In genomic region chr9:91946196-91946595, GRCh38 we compare ENCODE assay signal across 28 cellular contexts. TPM values are rescaled to one million over a fixed set of nuclear protein-coding genes. Genes with fewer than 3 reads are reported as not detected.
DNase-seq lines count a peak whose midpoint lies in the region; ATAC-seq, FAIRE-seq and TF ChIP-seq lines count a peak whose summit lies in the region.
"Had no signal": no experiment of that assay in that cellular context is flagged by ENCODE, and none has a peak within 500 bp of the region (broad histone marks: within the 10 kb centered on the region; RNA-seq: fewer than 3 reads in every experiment).

No MANE protein-coding gene starts in this region.

- no peak for DNase-seq in GM23338 (ENCODE audit: low spot score)
- peak in 2 of 4 experiments; percentile 38 to 55 for DNase-seq in K562 (ENCODE audit: extremely low read depth in 1 of 4, low spot score in 3 of 4)
- peak; percentile 29 for DNase-seq in islet precursor cell
- DNase-seq in spleen, result no peak
- no peak for DNase-seq in mucosa of descending colon
- DNase-seq in upper lobe of right lung, result no peak
- DNase-seq in NAMALWA (ENCODE audit: low spot score), result no peak
- DNase-seq: activated CD4-positive, alpha-beta T cell treated with anti-CD3 and anti-CD28 coated beads, Interleukin-2, amount 50 U/mL, for 4 hours; activated gamma-delta T cell; CD4-positive, CD25-positive, alpha-beta regulatory T cell; dermis blood vessel endothelial cell; DMS53; gastrocnemius medialis; NCI-H2081 treated with DMSO at 0.1 percent for 48 hours; NCI-H510A; stimulated activated CD4-positive, alpha-beta T cell treated with anti-CD3 and anti-CD28 coated beads, Interleukin-12 subunit alpha, Interleukin-12 subunit beta, amount 100 ng/mL, for 4 hours; stimulated activated CD8-positive, alpha-beta memory T cell treated with anti-CD3 and anti-CD28 coated beads, Interleukin-4, amount 100 ng/mL, for 48 hours; substantia nigra had no signal

- no peaks in the 10 kb centered on the region for H3K9me3 Mint-ChIP-seq in GM23338
- H3K9me3 Mint-ChIP-seq: natural killer cell treated with Interleukin-12 subunit alpha and Interleukin-12 subunit beta and Interleukin-15 and Interleukin-18, amount 100 ng/mL, for 72 hours; T-helper 1 cell treated with Interleukin-12 subunit alpha and Interleukin-12 subunit beta and Interleukin-4 antibody, amounts not matched to agents 30 μg/mL and 1 μg/mL, for 36 hours had no signal

- no peaks in the 10 kb centered on the region for H3K36me3 Mint-ChIP-seq in GM23338 (ENCODE audit: low read depth)
- H3K36me3 Mint-ChIP-seq: CD4-positive, CD25-positive, alpha-beta regulatory T cell; memory B cell; natural killer cell treated with Interleukin-12 subunit alpha and Interleukin-12 subunit beta and Interleukin-15 and Interleukin-18, amount 100 ng/mL, for 72 hours had no signal

- H3K27me3 ChIP-seq in GM23338 (ENCODE audit: insufficient read depth) (peaks cover 42% of the 10 kb centered on the region), K562 (ENCODE audit: control insufficient read depth in 2 of 2, insufficient read depth in 2 of 2, low read length in 2 of 2) (no peaks in the 10 kb centered on the region), spleen (replicated peaks in 1 of 7) (peaks cover 3 to 86% (median 41%) of the 10 kb centered on the region in 7 donors), upper lobe of right lung (peaks cover 57% of the 10 kb centered on the region)

- no peak for TF ChIP-seq RAD21 in K562 (CRISPR knock-in tag; conservative IDR thresholded peaks at IDR 0.05 in 1 of 2, IDR thresholded peaks at IDR 0.05 in 1 of 2)

- no peak for TF ChIP-seq EP300 in K562 (IDR thresholded peaks at IDR 0.05; ENCODE audit: low read length)

- peaks cover 31% of the 10 kb centered on the region for H3K27me3 Mint-ChIP-seq in GM23338 (ENCODE audit: insufficient read depth, low read depth, poor library complexity)

- H3K4me1 ChIP-seq in GM23338 (ENCODE audit: insufficient read depth) (peaks cover 40% of the 10 kb centered on the region), K562 (replicated peaks in 1 of 2; ENCODE audit: control insufficient read depth in 2 of 2, insufficient read depth in 2 of 2, low read length in 2 of 2) (peaks cover 33% of the 10 kb centered on the region in 2 experiments; a peak in 4 of 5 replicates), spleen (peaks cover 7 to 31% (median 25%) of the 10 kb centered on the region in 6 donors), mucosa of descending colon (ENCODE audit: low read depth) (peaks cover 40% of the 10 kb centered on the region), upper lobe of right lung (peaks cover 14% of the 10 kb centered on the region)

- BruUV-seq in K562 (replicated peaks; lab: Mats Ljungman, UMichigan), result no TSS peak

- 6% methylated on average over 5 of the region's 5 CpGs for WGBS in K562 (ENCODE audit: insufficient coverage, low coverage, missing lambda C conversion rate)
- 61 to 79% (median 67%) methylated on average over 5 of the region's 5 CpGs for WGBS in spleen, 5 donors

- TF ChIP-seq POLR2A in K562 (conservative IDR thresholded peaks at IDR 0.05), result no peak
- TF ChIP-seq POLR2A in spleen (IDR thresholded peaks at IDR 0.05), result no peak

- H3K27ac Mint-ChIP-seq in GM23338, result no peak overlapping the region
- H3K27ac Mint-ChIP-seq: memory B cell; natural killer cell treated with Interleukin-12 subunit alpha and Interleukin-12 subunit beta and Interleukin-15 and Interleukin-18, amount 100 ng/mL, for 72 hours; T-helper 1 cell treated with Interleukin-12 subunit alpha and Interleukin-12 subunit beta and Interleukin-4 antibody, amounts not matched to agents 30 μg/mL and 1 μg/mL, for 36 hours had no signal

- intact Hi-C loops in K562 (cut with micrococcal nuclease), result loop anchor here (5.0 kb wide), 1 partner anchor 144 kb away; no protein-coding TSS in a partner anchor
- intact Hi-C loops in spleen (cut with DNase I; ENCODE audit: low total_unique reads), result no loop called here
- intact Hi-C loops in mucosa of descending colon (cut with DNase I, micrococcal nuclease), result no loop called here
- intact Hi-C loops in upper lobe of right lung (cut with DNase I), result no loop called here

- no peaks in the 10 kb centered on the region for H3K36me3 ChIP-seq in GM23338 (ENCODE audit: insufficient read depth)
- H3K36me3 ChIP-seq in K562 (ENCODE audit: control insufficient read depth, insufficient read depth, low read length), result no peaks in the 10 kb centered on the region; the same call in 2 of the 3 replicates
- no peaks in the 10 kb centered on the region for H3K36me3 ChIP-seq in spleen
- H3K36me3 ChIP-seq in mucosa of descending colon (ENCODE audit: low read depth), result no peaks in the 10 kb centered on the region
- H3K36me3 ChIP-seq in upper lobe of right lung, result no peaks in the 10 kb centered on the region
- H3K36me3 ChIP-seq: adrenal gland, gastrocnemius medialis, SJSA1 had no signal

- POLR2A ChIA-PET in K562 (lab: Yijun Ruan, JAX), result interaction anchor here (0.5 to 3.1 kb wide), 7 partner anchors 10 to 165 kb away, joined by 3 to 27 read pairs (median 4); no protein-coding TSS in a partner anchor

- H3K4me2 ChIP-seq in GM23338, result peak overlapping the region; percentile 64; the same call in 1 of the 2 replicates
- H3K4me2 ChIP-seq in K562 (ENCODE audit: insufficient read depth, low read length), result peak overlapping the region; percentile 77
- H3K4me2 ChIP-seq: KMS-11 had no signal

- peaks cover 36% of the 10 kb centered on the region for H3K4me1 Mint-ChIP-seq in GM23338

- H3K27ac ChIP-seq in GM23338 (ENCODE audit: low read depth), result no peak overlapping the region
- peak overlapping the region; percentile 79 for H3K27ac ChIP-seq in K562 (ENCODE audit: extremely low read depth, low read depth, low read length)
- peak overlapping the region in 6 of 8 donors; percentile 22 to 73 (median 46) for H3K27ac ChIP-seq in spleen
- no peak overlapping the region for H3K27ac ChIP-seq in upper lobe of right lung
- H3K27ac ChIP-seq: gastrocnemius medialis, KMS-11, SJSA1 had no signal

- H3K4me3 ChIP-seq in GM23338 (no peak overlapping the region), K562 (peak overlapping the region; percentile 23), spleen (no peak overlapping the region), mucosa of descending colon (no peak overlapping the region), upper lobe of right lung (no peak overlapping the region)
- H3K4me3 ChIP-seq: gastrocnemius medialis, SJSA1 had no signal

- no peaks in the 10 kb centered on the region for H3K9me1 ChIP-seq in K562 (ENCODE audit: control insufficient read depth, insufficient read depth, low read length)

- no peak overlapping the region for H3K4me3 Mint-ChIP-seq in GM23338
- H3K4me3 Mint-ChIP-seq: CD4-positive, CD25-positive, alpha-beta regulatory T cell; memory B cell; natural killer cell treated with Interleukin-12 subunit alpha and Interleukin-12 subunit beta and Interleukin-15 and Interleukin-18, amount 100 ng/mL, for 72 hours; T-helper 1 cell treated with Interleukin-12 subunit alpha and Interleukin-12 subunit beta and Interleukin-4 antibody, amounts not matched to agents 30 μg/mL and 1 μg/mL, for 36 hours had no signal

- no peak for FAIRE-seq in K562 (lab: Jason Lieb, UNC)
- FAIRE-seq: bronchial epithelial cell, endothelial cell of umbilical vein, GM12891 had no signal

- no peaks in the 10 kb centered on the region; the same call in 1 of the 2 replicates for H3K9me3 ChIP-seq in K562 (replicated peaks; ENCODE audit: control insufficient read depth, insufficient read depth, low read depth, low read length)
- H3K9me3 ChIP-seq in spleen, result no peaks in the 10 kb centered on the region
- no peaks in the 10 kb centered on the region for H3K9me3 ChIP-seq in mucosa of descending colon
- H3K9me3 ChIP-seq in upper lobe of right lung, result no peaks in the 10 kb centered on the region
- H3K9me3 ChIP-seq: adrenal gland, gastrocnemius medialis, SJSA1 had no signal

- no peak for TF ChIP-seq CTCF in GM23338 (conservative IDR thresholded peaks at IDR 0.05; ENCODE audit: low read depth in 2 of 2)
- TF ChIP-seq CTCF in K562 (IDR thresholded peaks at IDR 0.05 in 2 of 3, conservative IDR thresholded peaks at IDR 0.05 in 1 of 3; ENCODE audit: insufficient read depth in 2 of 3, low read depth in 1 of 3, low read length in 3 of 3), result no peak
- TF ChIP-seq CTCF in spleen (IDR thresholded peaks at IDR 0.05 in 8 of 11, conservative IDR thresholded peaks at IDR 0.05 in 3 of 11), result no peak
- TF ChIP-seq CTCF in mucosa of descending colon (IDR thresholded peaks at IDR 0.05), result no peak
- TF ChIP-seq CTCF in upper lobe of right lung (IDR thresholded peaks at IDR 0.05), result no peak

- in situ Hi-C loops in K562 (cut with MboI), result loop anchor here (5.0 kb wide), 1 partner anchor 34 kb away; no protein-coding TSS in a partner anchor

- ATAC-seq in GM23338 (no peak), K562 (no peak), mucosa of descending colon (no peak), upper lobe of right lung (no peak)
- ATAC-seq: gastrocnemius medialis; natural killer cell treated with Interleukin-12 subunit alpha and Interleukin-12 subunit beta and Interleukin-15 and Interleukin-18, amount 100 ng/mL, for 72 hours had no signal

- peak overlapping the region; percentile 34 to 73; a peak in 3 of 4 replicates for H3K9ac ChIP-seq in K562 (ENCODE audit: insufficient read depth in 1 of 2, low read depth in 2 of 2, low read length in 2 of 2)
- H3K9ac ChIP-seq: KMS-11 had no signal

- no peaks in the 10 kb centered on the region for H3K9me2 ChIP-seq in GM23338 (ENCODE audit: insufficient read depth)

- 0 out of 2 replicates have a peak, but pooled peaks cover 8% of the 10 kb centered on the region for H4K20me1 ChIP-seq in GM23338 (replicated peaks; ENCODE audit: insufficient read depth)
- H4K20me1 ChIP-seq in K562 (replicated peaks; ENCODE audit: control insufficient read depth, insufficient read depth, low read length), result no peaks in the 10 kb centered on the region

- H3F3A ChIP-seq in GM23338 (replicated peaks; ENCODE audit: low read depth), result no peaks in the 10 kb centered on the region

- H3K79me2 ChIP-seq in GM23338 (replicated peaks; ENCODE audit: insufficient read depth) (peaks cover 51% of the 10 kb centered on the region), K562 (ENCODE audit: control insufficient read depth, insufficient read depth, low read length) (peaks cover 88% of the 10 kb centered on the region)

- H2AFZ ChIP-seq in GM23338, result no peak overlapping the region
- peak overlapping the region; percentile 48 for H2AFZ ChIP-seq in K562 (ENCODE audit: low read depth, low read length)

- CTCF ChIA-PET in K562 (lab: Yijun Ruan, JAX; ENCODE audit: low intra/inter-chr PET ratio), result no interaction called here

RNA-seq across cellular contexts. Expression of gene ROR2, which starts 3.8 kb away (rescaled TPM):
- 15.5 and 18.8 TPM in 2 replicates for total RNA-seq in GM23338 (2014; rRNA removed; shearing (Covaris generic))
- polyA plus RNA-seq in GM23338 (2016; fragmentation: Nextera tagmentation; extraction: Ambion mirVana) (6.0 and 8.1 TPM in 2 replicates), K562 (2011; rRNA removed) (7.7 and 8.1 TPM in 2 replicates), K562 (2014; fragmentation: Illumina TruSeq; extraction: Trizol) (14.2 and 18.3 TPM in 2 replicates), K562 (2014; fragmentation: Nextera tagmentation; extraction: Ambion mirVana) (1 to 10 TPM; 5.6 to 6.0 TPM), K562 (2014; rRNA removed) (12.5 and 17.2 TPM in 2 replicates), spleen (1 to 10 TPM in 1 of 3 donors, under 1 TPM in 2; 0.65 to 1.8 (median 0.70) TPM)
- 55.8 and 56.6 TPM in 2 replicates for total RNA-seq in K562 (2011; cell fraction: chromatin; rRNA removed; ENCODE audit: low replicate concordance)
- 56.9 and 60.5 TPM in 2 replicates for total RNA-seq in K562 (2011; cell fraction: nucleolus; rRNA removed)
- 36.5 and 49.8 TPM in 2 replicates for total RNA-seq in K562 (2011; cell fraction: nucleoplasm; rRNA removed)
- total RNA-seq in K562 (2014; rRNA removed) (15.3 and 18.2 TPM in 2 replicates), K562 (2014; rRNA removed; fragmentation: Illumina TruSeq; extraction: Trizol) (11.4 and 17.3 TPM in 2 replicates), K562 (2015; rRNA removed; fragmentation: Illumina TruSeq; extraction: Trizol) (15.4 and 17.9 TPM in 2 replicates), K562 (2021) (33.6 and 33.8 TPM in 2 replicates), spleen (10 to 100 TPM in 1 of 7 donors, 1 to 10 TPM in 6; 2.5 to 15.6 (median 7.2) TPM), mucosa of descending colon (10 to 100 TPM in 1 of 3 donors, 1 to 10 TPM in 2; 3.9 to 56.0 (median 6.5) TPM), upper lobe of right lung (5.5 TPM)
- polyA plus RNA-seq in K562 (2011; cell fraction: cytosol; rRNA removed), result 7.9 and 16.6 TPM in 2 replicates
- polyA plus RNA-seq in K562 (2011; cell fraction: nucleus; rRNA removed), result 11.8 and 20.5 TPM in 2 replicates
- polyA plus RNA-seq in K562 (2012), result 16.8 and 25.3 TPM in 2 replicates
- polyA minus RNA-seq in K562 (2011; rRNA and poly(A)+ RNA removed), result 11.9 and 15.1 TPM in 2 replicates
- 16.4 and 18.1 TPM in 2 replicates for polyA minus RNA-seq in K562 (2011; cell fraction: cytosol; rRNA and poly(A)+ RNA removed)
- 12.5 and 14.1 TPM in 2 replicates for polyA minus RNA-seq in K562 (2011; cell fraction: nucleus; rRNA and poly(A)+ RNA removed)
- total RNA-seq: endothelial cell of umbilical vein, pulmonary artery endothelial cell had no signal
- polyA plus RNA-seq: CD4-positive, CD25-positive, alpha-beta regulatory T cell; endothelial cell of umbilical vein had no signal

Comparison
In these comparisons a context has a peak if more than half of its experiments do, and no peak if none do; other contexts are left out.
1. H3K27ac ChIP-seq: peak in K562 (single experiment) and spleen (6 of 8); none in GM23338 (single experiment) and upper lobe of right lung (single experiment).